ENCODE assay signal across 1 cellular context in genomic region chr9:136305822-136306690, GRCh38.
TF ChIP-seq lines count a peak whose summit lies in the region.

No MANE protein-coding gene starts in this region.

TF ChIP-seq in GM23338, 12 proteins besides CTCF, POLR2A, EP300 and RAD21 (continued from another document):
- TF ChIP-seq REST (IDR thresholded peaks at IDR 0.05; ENCODE audit: unreplicated experiment) (no peak), NANOG (IDR thresholded peaks at IDR 0.05; ENCODE audit: borderline replicate concordance) (no peak), JUNB (IDR thresholded peaks at IDR 0.05; ENCODE audit: unreplicated experiment) (no peak), EZH2phosphoT487 (IDR thresholded peaks at IDR 0.05; ENCODE audit: unreplicated experiment) (no peak)
